Comparison of ENCODE assay signal across 1 cellular context in genomic region chr11:11940551-11940950, GRCh38.
TF ChIP-seq lines count a peak whose summit lies in the region.

No MANE protein-coding gene starts in this region.

TF ChIP-seq in GM23338, 12 proteins besides CTCF, POLR2A, EP300 and RAD21 (continued from another document):
- no peak for TF ChIP-seq ZNF462 (CRISPR knock-in tag; IDR thresholded peaks at IDR 0.05)
- no peak for TF ChIP-seq STAT1 (IDR thresholded peaks at IDR 0.05; ENCODE audit: unreplicated experiment)
- TF ChIP-seq JUNB (IDR thresholded peaks at IDR 0.05; ENCODE audit: unreplicated experiment), result no peak
- TF ChIP-seq ZNF114 (CRISPR knock-in tag; IDR thresholded peaks at IDR 0.05), result no peak
- no peak for TF ChIP-seq POLR2AphosphoS5 (IDR thresholded peaks at IDR 0.05; ENCODE audit: low read depth)
TF ChIP-seq in GM23338: peak in this region for 0.
